In genomic region chrX:55119712-55120111, GRCh38 we compare ENCODE assay signal across 1 cellular context.
A peak's percentile ranks its signal among the peaks of the same experiment; 100 is the strongest.
TF ChIP-seq lines count a peak whose summit lies in the region.

No MANE protein-coding gene starts in this region.

TF ChIP-seq in SK-N-SH, 30 proteins besides CTCF, POLR2A, EP300 and RAD21:
- TF ChIP-seq JUND (IDR thresholded peaks at IDR 0.05): 0 out of 2 replicates have a peak, but pooled peaks have one; percentile 10
- no peak for TF ChIP-seq SMC3 (IDR thresholded peaks at IDR 0.05; ENCODE audit: low read depth, low read length)
- TF ChIP-seq, protein P1, sequence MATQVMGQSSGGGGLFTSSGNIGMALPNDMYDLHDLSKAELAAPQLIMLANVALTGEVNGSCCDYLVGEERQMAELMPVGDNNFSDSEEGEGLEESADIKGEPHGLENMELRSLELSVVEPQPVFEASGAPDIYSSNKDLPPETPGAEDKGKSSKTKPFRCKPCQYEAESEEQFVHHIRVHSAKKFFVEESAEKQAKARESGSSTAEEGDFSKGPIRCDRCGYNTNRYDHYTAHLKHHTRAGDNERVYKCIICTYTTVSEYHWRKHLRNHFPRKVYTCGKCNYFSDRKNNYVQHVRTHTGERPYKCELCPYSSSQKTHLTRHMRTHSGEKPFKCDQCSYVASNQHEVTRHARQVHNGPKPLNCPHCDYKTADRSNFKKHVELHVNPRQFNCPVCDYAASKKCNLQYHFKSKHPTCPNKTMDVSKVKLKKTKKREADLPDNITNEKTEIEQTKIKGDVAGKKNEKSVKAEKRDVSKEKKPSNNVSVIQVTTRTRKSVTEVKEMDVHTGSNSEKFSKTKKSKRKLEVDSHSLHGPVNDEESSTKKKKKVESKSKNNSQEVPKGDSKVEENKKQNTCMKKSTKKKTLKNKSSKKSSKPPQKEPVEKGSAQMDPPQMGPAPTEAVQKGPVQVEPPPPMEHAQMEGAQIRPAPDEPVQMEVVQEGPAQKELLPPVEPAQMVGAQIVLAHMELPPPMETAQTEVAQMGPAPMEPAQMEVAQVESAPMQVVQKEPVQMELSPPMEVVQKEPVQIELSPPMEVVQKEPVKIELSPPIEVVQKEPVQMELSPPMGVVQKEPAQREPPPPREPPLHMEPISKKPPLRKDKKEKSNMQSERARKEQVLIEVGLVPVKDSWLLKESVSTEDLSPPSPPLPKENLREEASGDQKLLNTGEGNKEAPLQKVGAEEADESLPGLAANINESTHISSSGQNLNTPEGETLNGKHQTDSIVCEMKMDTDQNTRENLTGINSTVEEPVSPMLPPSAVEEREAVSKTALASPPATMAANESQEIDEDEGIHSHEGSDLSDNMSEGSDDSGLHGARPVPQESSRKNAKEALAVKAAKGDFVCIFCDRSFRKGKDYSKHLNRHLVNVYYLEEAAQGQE (IDR thresholded peaks at IDR 0.05; ENCODE audit: low read depth, low read length): no peak
- TF ChIP-seq TCF12 (IDR thresholded peaks at IDR 0.05): peak; percentile 38; the same call in 1 of the 2 replicates
- peak; percentile 44; the same call in 1 of the 2 replicates for TF ChIP-seq FOSL2 (IDR thresholded peaks at IDR 0.05; ENCODE audit: borderline replicate concordance, low read depth)
- no peak for TF ChIP-seq GATA2 (CRISPR knock-in tag; IDR thresholded peaks at IDR 0.05)
- TF ChIP-seq, protein P2, sequence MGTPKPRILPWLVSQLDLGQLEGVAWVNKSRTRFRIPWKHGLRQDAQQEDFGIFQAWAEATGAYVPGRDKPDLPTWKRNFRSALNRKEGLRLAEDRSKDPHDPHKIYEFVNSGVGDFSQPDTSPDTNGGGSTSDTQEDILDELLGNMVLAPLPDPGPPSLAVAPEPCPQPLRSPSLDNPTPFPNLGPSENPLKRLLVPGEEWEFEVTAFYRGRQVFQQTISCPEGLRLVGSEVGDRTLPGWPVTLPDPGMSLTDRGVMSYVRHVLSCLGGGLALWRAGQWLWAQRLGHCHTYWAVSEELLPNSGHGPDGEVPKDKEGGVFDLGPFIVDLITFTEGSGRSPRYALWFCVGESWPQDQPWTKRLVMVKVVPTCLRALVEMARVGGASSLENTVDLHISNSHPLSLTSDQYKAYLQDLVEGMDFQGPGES (IDR thresholded peaks at IDR 0.05; ENCODE audit: low read depth, low read length): no peak
